ENCODE assay signal across 8 cellular contexts in the genomic region with DNA sequence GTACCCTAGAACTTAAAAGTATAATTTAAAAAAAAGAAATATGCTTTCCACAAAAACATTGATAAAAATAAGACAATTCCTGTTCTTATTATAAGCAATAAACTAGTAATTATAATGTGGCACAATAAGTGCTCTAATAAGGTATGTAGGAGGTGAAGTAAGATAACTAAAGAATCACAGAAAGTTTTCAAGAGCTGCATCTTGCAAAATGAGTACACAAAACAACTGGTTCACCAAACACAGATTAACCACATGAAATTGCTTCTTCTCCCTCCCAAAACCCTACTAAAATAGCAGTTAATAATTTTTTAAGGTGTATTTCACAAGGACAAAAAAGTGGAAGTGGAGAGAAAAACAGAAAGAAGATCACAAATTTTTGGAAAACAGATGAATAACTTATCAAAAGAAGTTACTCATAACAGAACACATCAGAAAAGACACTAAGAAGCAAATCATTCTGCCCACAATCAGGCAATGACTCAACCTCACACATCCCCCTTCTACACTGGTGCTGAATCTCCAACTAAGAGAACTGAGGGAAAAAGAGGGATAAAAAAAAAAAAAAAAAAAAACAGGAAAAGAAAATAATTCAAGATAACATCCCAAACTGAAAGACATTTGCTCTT.
DNase-seq lines count a peak whose midpoint lies in the region; ATAC-seq and TF ChIP-seq lines count a peak whose summit lies in the region.

No MANE protein-coding gene starts in this region.

- H3K4me3 ChIP-seq in fibroblast of mammary gland (ENCODE audit: control insufficient read depth, low read depth, low read length) (no peak overlapping the region), PC-9 (no peak overlapping the region)
- H3K4me3 ChIP-seq in effector memory CD4-positive, alpha-beta T cell (ENCODE audit: insufficient read depth, low read depth, low read length, poor library complexity, severe bottlenecking) = no peak overlapping the region

- no peaks in the 10 kb centered on the region for H3K4me1 ChIP-seq in PC-9 (replicated peaks; ENCODE audit: insufficient read depth)
- H3K4me1 ChIP-seq in effector memory CD4-positive, alpha-beta T cell (ENCODE audit: control insufficient read depth, insufficient read depth, low read length, poor library complexity, severe bottlenecking) = no peaks in the 10 kb centered on the region

- DNase-seq in COLO829 (ENCODE audit: low spot score) (peak; percentile 40), fibroblast of mammary gland (ENCODE audit: low read depth) (peak; percentile 73), PC-9 (no peak), left lobe of liver (ENCODE audit: low spot score) (no peak), NCI-H2196 treated with DMSO at 0.1 percent for 48 hours (lab: John Stamatoyannopoulos, UW; ENCODE audit: unreplicated experiment) (no peak)
- no peak for DNase-seq in effector memory CD4-positive, alpha-beta T cell

- CTCF ChIA-PET in PC-9 (lab: Charles Lee) = no interaction called here

- intact Hi-C loops in PC-9 (cut with micrococcal nuclease; ENCODE audit: unreplicated experiment) = no loop called here

- ATAC-seq in GM19463 (IDR thresholded peaks at IDR 0.05; ENCODE audit: unreplicated experiment) (peak; percentile 92), HG03442 (IDR thresholded peaks at IDR 0.05; ENCODE audit: unreplicated experiment) (peak; percentile 86), left lobe of liver (no peak)

- H3K27me3 ChIP-seq in PC-9 (ENCODE audit: insufficient read depth, low read depth) = no peaks in the 10 kb centered on the region
- H3K27me3 ChIP-seq in effector memory CD4-positive, alpha-beta T cell (replicated peaks; ENCODE audit: control insufficient read depth, insufficient read depth, low read length, poor library complexity, severe bottlenecking) = no peaks in the 10 kb centered on the region

- H2AFZ ChIP-seq in PC-9 = no peak overlapping the region

- BruUV-seq in PC-9 (replicated peaks; lab: Mats Ljungman, UMichigan) = no TSS peak

- no peaks in the 10 kb centered on the region for H3F3A ChIP-seq in PC-9 (ENCODE audit: insufficient read depth, low read depth)

- no peak overlapping the region for H3K27ac ChIP-seq in PC-9
- H3K27ac ChIP-seq in effector memory CD4-positive, alpha-beta T cell (ENCODE audit: insufficient read depth, low read length, poor library complexity, severe bottlenecking) = no peak overlapping the region

- peaks cover 6% of the 10 kb centered on the region; the same call in 1 of the 2 replicates for H3K9me2 ChIP-seq in PC-9 (ENCODE audit: insufficient read depth)

- H3K9me3 ChIP-seq in PC-9 (ENCODE audit: insufficient read depth, low read depth) = no peaks in the 10 kb centered on the region
- no peaks in the 10 kb centered on the region for H3K9me3 ChIP-seq in effector memory CD4-positive, alpha-beta T cell (ENCODE audit: control insufficient read depth, low read length)

- H3K4me2 ChIP-seq in PC-9 = no peak overlapping the region

- POLR2A ChIA-PET in PC-9 (lab: Charles Lee; ENCODE audit: unreplicated experiment) = no interaction called here

- no peaks in the 10 kb centered on the region for H4K20me1 ChIP-seq in PC-9 (ENCODE audit: insufficient read depth)

- TF ChIP-seq CTCF in fibroblast of mammary gland (conservative IDR thresholded peaks at IDR 0.05; ENCODE audit: control insufficient read depth, insufficient read depth, low read depth, low read length) (no peak), PC-9 (conservative IDR thresholded peaks at IDR 0.05) (no peak)

- H3K36me3 ChIP-seq in PC-9 (ENCODE audit: low read depth) = no peaks in the 10 kb centered on the region
- H3K36me3 ChIP-seq in effector memory CD4-positive, alpha-beta T cell (ENCODE audit: control insufficient read depth, insufficient read depth, low read length) = no peaks in the 10 kb centered on the region

- 0 out of 2 replicates have a peak, but pooled peaks cover 3% of the 10 kb centered on the region for H3K79me2 ChIP-seq in PC-9 (ENCODE audit: low read depth)

Comparison
In these comparisons a context has a peak if more than half of its experiments do, and no peak if none do; other contexts are left out.
1. DNase-seq: peak in COLO829 (single experiment) and fibroblast of mammary gland (single experiment); none in PC-9 (0 of 2), effector memory CD4-positive, alpha-beta T cell (0 of 3), left lobe of liver (single experiment) and NCI-H2196 treated with DMSO at 0.1 percent for 48 hours (single experiment).